1 cellular context compared by ENCODE assay signal in genomic region chr2:3263487-3263886, GRCh38.
A peak's percentile ranks its signal among the peaks of the same experiment; 100 is the strongest.
TF ChIP-seq lines count a peak whose summit lies in the region.

No MANE protein-coding gene starts in this region.

TF ChIP-seq in HepG2, 621 proteins besides CTCF, POLR2A, EP300 and RAD21 (continued from another document):
- TF ChIP-seq ZC3H13 (CRISPR knock-in tag; IDR thresholded peaks at IDR 0.05) (no peak), ZBTB33 (CRISPR knock-in tag; IDR thresholded peaks at IDR 0.05) (peak; percentile 70)
